In genomic region chr5:6449465-6450158, GRCh38 we compare ENCODE assay signal across 10 cellular contexts. TPM values are rescaled to one million over a fixed set of nuclear protein-coding genes. Genes with fewer than 3 reads are reported as not detected.
A peak's percentile ranks its signal among the peaks of the same experiment; 100 is the strongest.
DNase-seq lines count a peak whose midpoint lies in the region; ATAC-seq, FAIRE-seq and TF ChIP-seq lines count a peak whose summit lies in the region.
"Had no signal": no experiment of that assay in that cellular context is flagged by ENCODE, and none has a peak within 500 bp of the region (broad histone marks: within the 10 kb centered on the region; RNA-seq: fewer than 3 reads in every experiment).

No MANE protein-coding gene starts in this region.

- H3K36me3 ChIP-seq in ascending aorta = no peaks in the 10 kb centered on the region

- TF ChIP-seq RAD21 in A549 (conservative IDR thresholded peaks at IDR 0.05 in 1 of 2, IDR thresholded peaks at IDR 0.05 in 1 of 2) = no peak

- H3K4me1 Mint-ChIP-seq in naive B cell = peaks cover 10 to 14% (median 13%) of the 10 kb centered on the region in 3 donors

- H3K9me3 Mint-ChIP-seq in naive B cell = peaks cover 0 to 12% (median 0%) of the 10 kb centered on the region in 7 donors

- no peak for TF ChIP-seq CTCF in A549 (IDR thresholded peaks at IDR 0.05)
- no peak for TF ChIP-seq CTCF in ascending aorta (IDR thresholded peaks at IDR 0.05)

- no peaks in the 10 kb centered on the region for H3K27me3 ChIP-seq in ascending aorta

- H3K27ac ChIP-seq in A549 (no peak overlapping the region), ascending aorta (peak overlapping the region in 1 of 2 donors; percentile 22)
- H3K27ac ChIP-seq: epithelial cell of prostate had no signal

- POLR2A ChIA-PET in A549 (lab: Yijun Ruan, JAX) = no interaction called here

- no peak for TF ChIP-seq POLR2A in A549 (IDR thresholded peaks at IDR 0.05; ENCODE audit: low read length)

- intact Hi-C loops in ascending aorta (cut with DNase I) = loop anchor here (2.0 to 10.0 kb wide), 7 partner anchors 71 to 1025 kb away; partner anchors contain the start of genes ADCY2, ICE1, MED10 and NSUN2

- DNase-seq in A549 (ENCODE audit: low read depth in 1 of 2, low spot score in 1 of 2) = no peak
- DNase-seq in ascending aorta (ENCODE audit: low spot score in 2 of 2) = no peak
- no peak for DNase-seq in naive B cell
- DNase-seq in AG08395 (ENCODE audit: low spot score) = no peak
- DNase-seq in SKM-1 treated with dmso at 0.1 percent for 144 hours (lab: John Stamatoyannopoulos, UW; ENCODE audit: unreplicated experiment) = no peak
- DNase-seq: GDM1 had no signal

- ATAC-seq in A549 (peak in 1 of 2 experiments; percentile 49; a peak in 2 of 6 replicates), naive B cell (ENCODE audit: low read depth in 2 of 2) (no peak), GM21619 (IDR thresholded peaks at IDR 0.05; ENCODE audit: unreplicated experiment) (no peak), HG02623 (IDR thresholded peaks at IDR 0.05; ENCODE audit: unreplicated experiment) (no peak)

- peak overlapping the region; percentile 40; the same call in 2 of the 3 replicates for H3K4me3 ChIP-seq in A549
- peak overlapping the region; percentile 69 for H3K4me3 ChIP-seq in GM08714 (ENCODE audit: low read length)
- H3K4me3 ChIP-seq in ascending aorta = peak overlapping the region; percentile 67 to 72

- CTCF ChIA-PET in A549 (lab: Yijun Ruan, JAX) = interaction anchor here (0.6 to 0.8 kb wide), 4 partner anchors 11 to 177 kb away, joined by 3 to 4 read pairs (median 4); no protein-coding TSS in a partner anchor

- WGBS in A549 (ENCODE audit: missing lambda C conversion rate) = 3% methylated on average over 11 of the region's 15 CpGs

- peaks cover 0 to 12% of the 10 kb centered on the region in 2 donors for H3K36me3 Mint-ChIP-seq in naive B cell

- H3K4me3 Mint-ChIP-seq in naive B cell = peak overlapping the region in 7 of 8 donors; percentile 10 to 88 (median 85)

- no peak for FAIRE-seq in A549 (lab: Jason Lieb, UNC)

- peaks cover 7% of the 10 kb centered on the region; the same call in 1 of the 3 replicates for H3K4me1 ChIP-seq in A549
- H3K4me1 ChIP-seq in ascending aorta = peaks cover 0 to 16% of the 10 kb centered on the region in 2 donors

- no peaks in the 10 kb centered on the region for H3K9me3 ChIP-seq in A549
- H3K9me3 ChIP-seq in ascending aorta = no peaks in the 10 kb centered on the region

- peaks cover 19 to 48% (median 44%) of the 10 kb centered on the region in 3 donors for H3K27me3 Mint-ChIP-seq in naive B cell

- peak overlapping the region; percentile 81 for H3K4me2 ChIP-seq in A549

- peak overlapping the region in 3 of 6 donors; percentile 47 to 90 (median 56) for H3K27ac Mint-ChIP-seq in naive B cell

- no peak for TF ChIP-seq EP300 in A549 (IDR thresholded peaks at IDR 0.05)

TF ChIP-seq in A549, 52 proteins besides CTCF, POLR2A, EP300 and RAD21:
- no peak for TF ChIP-seq SREBF2 (IDR thresholded peaks at IDR 0.05)
- TF ChIP-seq TFCP2L1 (CRISPR knock-in tag; IDR thresholded peaks at IDR 0.05) = no peak
- no peak for TF ChIP-seq EHMT2 (IDR thresholded peaks at IDR 0.05; ENCODE audit: low read depth)
- no peak for TF ChIP-seq HEYL (CRISPR knock-in tag; IDR thresholded peaks at IDR 0.05)
- no peak for TF ChIP-seq FOSL2 (IDR thresholded peaks at IDR 0.05)
- TF ChIP-seq FOSL2 (CRISPR knock-in tag; IDR thresholded peaks at IDR 0.05) = no peak
- no peak for TF ChIP-seq ATOH8 (CRISPR knock-in tag; IDR thresholded peaks at IDR 0.05; ENCODE audit: low read depth)
- TF ChIP-seq BHLHE40 (IDR thresholded peaks at IDR 0.05; ENCODE audit: low read depth, low read length) = no peak
- TF ChIP-seq ZSCAN20 (CRISPR knock-in tag; IDR thresholded peaks at IDR 0.05) = no peak
- TF ChIP-seq HOXA7 (CRISPR knock-in tag; IDR thresholded peaks at IDR 0.05) = no peak
- TF ChIP-seq MYC (IDR thresholded peaks at IDR 0.05; ENCODE audit: borderline replicate concordance, low read length) = no peak
- no peak for TF ChIP-seq JUN (IDR thresholded peaks at IDR 0.05)
- TF ChIP-seq HDAC2 (IDR thresholded peaks at IDR 0.05) = no peak

RNA-seq across cellular contexts. Expression of gene UBE2QL1, which starts 1.0 kb away (rescaled TPM):
- 0.04 and 0.05 TPM in 2 replicates for polyA plus RNA-seq in A549 (2011; rRNA removed)
- 0.03 and 0.04 TPM in 2 replicates for polyA plus RNA-seq in A549 (2012; cell fraction: cytosol; rRNA removed)
- 0.04 TPM in 1 of 2 replicates, not detected in the other for polyA plus RNA-seq in A549 (2012; cell fraction: nucleus; rRNA removed)
- polyA plus RNA-seq in A549 (2017; fragmentation: RNase III; extraction: RNeasy Plus Mini Kit Qiagen cat#74134 plus additional on column Dnase treatment) = 0.04 to 0.07 TPM in 2 of 3 replicates, not detected in the other
- 0.10 TPM in 1 of 2 replicates, not detected in the other for polyA minus RNA-seq in A549 (2011; rRNA and poly(A)+ RNA removed)
- total RNA-seq in ascending aorta = 0.85 TPM
- not detected for polyA plus RNA-seq in naive B cell (ENCODE audit: low read depth in 6 of 6)
